ENCODE assay signal across 11 cellular contexts in genomic region chr12:113005759-113006158, GRCh38. TPM values are rescaled to one million over a fixed set of nuclear protein-coding genes. Genes with fewer than 3 reads are reported as not detected.
A peak's percentile ranks its signal among the peaks of the same experiment; 100 is the strongest.
DNase-seq lines count a peak whose midpoint lies in the region; ATAC-seq and TF ChIP-seq lines count a peak whose summit lies in the region.
"Had no signal": no experiment of that assay in that cellular context is flagged by ENCODE, and none has a peak within 500 bp of the region (broad histone marks: within the 10 kb centered on the region; RNA-seq: fewer than 3 reads in every experiment).

No MANE protein-coding gene starts in this region.

- H2AFZ ChIP-seq in mammary epithelial cell (ENCODE audit: low read depth, low read length) = no peak overlapping the region

- in situ Hi-C loops in mammary epithelial cell (cut with MboI; ENCODE audit: low sequenced_read_pairs in 2 of 2) = no loop called here

- no peaks in the 10 kb centered on the region for H4K20me1 ChIP-seq in mammary epithelial cell (ENCODE audit: insufficient read depth, low read length)

- H3K27me3 ChIP-seq in mammary epithelial cell (ENCODE audit: insufficient read depth, low read length) = no peaks in the 10 kb centered on the region

- H3K27ac Mint-ChIP-seq in T-helper 2 cell treated with Interferon-gamma antibody and Interleukin-4, amounts not matched to agents 5 μg/mL and 100 μg/mL, for 36 hours = no peak overlapping the region

- H3K9me3 Mint-ChIP-seq in T-helper 2 cell treated with Interferon-gamma antibody and Interleukin-4, amounts not matched to agents 5 μg/mL and 100 μg/mL, for 36 hours = peaks cover 4% of the 10 kb centered on the region

- no peak overlapping the region for H3K4me3 ChIP-seq in mammary epithelial cell (replicated peaks in 1 of 3; ENCODE audit: insufficient read depth in 1 of 3, low read depth in 2 of 3, low read length in 3 of 3)
- H3K4me3 ChIP-seq: HAP-1 had no signal

- ATAC-seq in GM21717 (IDR thresholded peaks at IDR 0.05; ENCODE audit: unreplicated experiment) = no peak

- BruUV-seq in mammary epithelial cell (replicated peaks; lab: Mats Ljungman, UMichigan) = no TSS peak

- intact Hi-C loops in mammary epithelial cell (cut with micrococcal nuclease) = loop anchor here (1.0 kb wide), 1 partner anchor 26 kb away; no protein-coding TSS in a partner anchor

- no peaks in the 10 kb centered on the region for H3K79me2 ChIP-seq in mammary epithelial cell (ENCODE audit: insufficient read depth, low read length)

- H3K4me3 Mint-ChIP-seq in T-helper 2 cell treated with Interferon-gamma antibody and Interleukin-4, amounts not matched to agents 5 μg/mL and 100 μg/mL, for 36 hours = no peak overlapping the region
- H3K4me3 Mint-ChIP-seq: central memory CD8-positive, alpha-beta T cell had no signal

- H3K4me1 ChIP-seq in mammary epithelial cell (ENCODE audit: insufficient read depth, low read length) = peaks cover 14% of the 10 kb centered on the region
- H3K4me1 ChIP-seq: HAP-1 had no signal

- H3K9ac ChIP-seq in mammary epithelial cell (ENCODE audit: insufficient read depth, low read length) = no peak overlapping the region

- H3K4me2 ChIP-seq in mammary epithelial cell (ENCODE audit: insufficient read depth, low read depth, low read length) = no peak overlapping the region

- peak; percentile 28 to 41 for TF ChIP-seq CTCF in mammary epithelial cell (conservative IDR thresholded peaks at IDR 0.05 in 1 of 2, IDR thresholded peaks at IDR 0.05 in 1 of 2; ENCODE audit: extremely low read depth in 1 of 2, insufficient read depth in 1 of 2, low read depth in 1 of 2, low read length in 2 of 2)

- H3K4me1 Mint-ChIP-seq in T-helper 2 cell treated with Interferon-gamma antibody and Interleukin-4, amounts not matched to agents 5 μg/mL and 100 μg/mL, for 36 hours (ENCODE audit: low read depth) = no peaks in the 10 kb centered on the region
- H3K4me1 Mint-ChIP-seq: central memory CD8-positive, alpha-beta T cell had no signal

- no peaks in the 10 kb centered on the region for H3K27me3 Mint-ChIP-seq in T-helper 2 cell treated with Interferon-gamma antibody and Interleukin-4, amounts not matched to agents 5 μg/mL and 100 μg/mL, for 36 hours (ENCODE audit: low read depth)
- H3K27me3 Mint-ChIP-seq: central memory CD8-positive, alpha-beta T cell had no signal

- H3K27ac ChIP-seq in mammary epithelial cell (ENCODE audit: insufficient read depth, low read depth, low read length) = no peak overlapping the region

- H3K36me3 ChIP-seq in mammary epithelial cell (ENCODE audit: insufficient read depth, low read length) = no peaks in the 10 kb centered on the region
- H3K36me3 ChIP-seq: HAP-1 had no signal

- peak; percentile 16 for DNase-seq in DMS53 treated with DMSO at 0.1 percent for 48 hours (lab: John Stamatoyannopoulos, UW; ENCODE audit: unreplicated experiment)
- DNase-seq in HuH-7 (ENCODE audit: low spot score) = peak; percentile 17
- no peak for DNase-seq in mammary epithelial cell
- DNase-seq in myocyte (ENCODE audit: low read depth) = peak; percentile 37
- DNase-seq in NCI-H1105 (lab: John Stamatoyannopoulos, UW) = no peak
- DNase-seq in T-helper 2 cell treated with Interferon-gamma antibody and Interleukin-4, amounts not matched to agents 5 μg/mL and 100 μg/mL, for 36 hours (ENCODE audit: low spot score) = no peak
- DNase-seq in LoVo (ENCODE audit: low spot score) = no peak

- peaks cover 74% of the 10 kb centered on the region for H3K36me3 Mint-ChIP-seq in T-helper 2 cell treated with Interferon-gamma antibody and Interleukin-4, amounts not matched to agents 5 μg/mL and 100 μg/mL, for 36 hours (ENCODE audit: low read depth)

- dilution Hi-C loops in mammary epithelial cell (cut with HindIII; ENCODE audit: low sequenced_read_pairs) = no loop called here

- 81% methylated on average over 4 of the region's 4 CpGs for WGBS in mammary epithelial cell (ENCODE audit: low coverage, missing lambda C conversion rate)

- no peaks in the 10 kb centered on the region for H3K9me3 ChIP-seq in mammary epithelial cell (replicated peaks; ENCODE audit: insufficient read depth, low read length)
- H3K9me3 ChIP-seq: HAP-1 had no signal

- CTCF ChIA-PET in mammary epithelial cell (lab: Charles Lee; ENCODE audit: low non-redundant PET) = interaction anchor here (0.6 to 0.8 kb wide), 2 partner anchors 11 to 76 kb away, joined by 4 to 26 read pairs; no protein-coding TSS in a partner anchor

RNA-seq across cellular contexts. Expression of gene OAS2, which starts 27.4 kb away (rescaled TPM):
- total RNA-seq in mammary epithelial cell (1 to 10 TPM in 1 of 2 donors, under 1 TPM in 1; 0.83 to 4.8 TPM), myocyte (5.6 and 9.1 TPM in 2 replicates)
- 0.71 TPM for polyA plus RNA-seq in mammary epithelial cell
- not detected for polyA minus RNA-seq in mammary epithelial cell
- 1.1 TPM for polyA plus RNA-seq in myocyte (2012)

RNA-seq across cellular contexts. Expression of gene DTX1, which starts 50.8 kb away (rescaled TPM):
- under 1 TPM in 1 of 2 donors, not detected in 1; 0.09 TPM for total RNA-seq in mammary epithelial cell
- 0.01 TPM for polyA plus RNA-seq in mammary epithelial cell
- not detected for polyA minus RNA-seq in mammary epithelial cell
- 0.13 TPM in 1 of 2 replicates, not detected in the other for total RNA-seq in myocyte
- not detected for polyA plus RNA-seq in myocyte (2012)
- total RNA-seq: pulmonary artery endothelial cell had no signal

Comparison
In these comparisons a context has a peak if more than half of its experiments do, and no peak if none do; other contexts are left out.
1. DNase-seq: peak in DMS53 treated with DMSO at 0.1 percent for 48 hours (single experiment), HuH-7 (single experiment) and myocyte (single experiment); none in mammary epithelial cell (single experiment), NCI-H1105 (single experiment), T-helper 2 cell treated with Interferon-gamma antibody and Interleukin-4, amounts not matched to agents 5 μg/mL and 100 μg/mL, for 36 hours (single experiment) and LoVo (single experiment).